ENCODE assay signal across 8 cellular contexts in genomic region chr14:94080606-94081385, GRCh38. TPM values are rescaled to one million over a fixed set of nuclear protein-coding genes. Genes with fewer than 3 reads are reported as not detected.
DNase-seq lines count a peak whose midpoint lies in the region; ATAC-seq, FAIRE-seq and TF ChIP-seq lines count a peak whose summit lies in the region.

DDX24 (minus strand) TSS chr14:94081202; CDS start chr14:94079742, 1,460 bp downstream.
IFI27L1 (plus strand) TSS chr14:94081310; CDS start chr14:94096938, 15,628 bp downstream.

- H2BK20ac ChIP-seq in H1 (ENCODE audit: low read length), result no peak within 1 kb of the TSS

- H4K20me1 ChIP-seq in H1 (replicated peaks in 1 of 2; ENCODE audit: control insufficient read depth in 1 of 2, insufficient read depth in 2 of 2, low read length in 2 of 2), result peaks cover 10 to 14% of the 10 kb centered on the region in 2 experiments

- peaks cover 5% of the 10 kb centered on the region for H3K23me2 ChIP-seq in H1 (ENCODE audit: low read depth, low read length)

- H3K27ac ChIP-seq in H1 (ENCODE audit: low read depth, low read length), result peak within 1 kb of the TSS; percentile 19; the same call in 1 of the 2 replicates
- peak within 1 kb of the TSS; percentile 64 for H3K27ac ChIP-seq in mesenchymal stem cell (ENCODE audit: low read length, poor library complexity, severe bottlenecking)

- WGBS in H1 (ENCODE audit: extremely low coverage in 1 of 2, insufficient coverage in 1 of 2, insufficient read length in 1 of 2, insufficient replicate concordance in 2 of 2, low coverage in 1 of 2, low lambda C conversion rate in 2 of 2, missing lambda C conversion rate in 1 of 2), 2 experiments, result 1% methylated on average over 79 of the region's 79 CpGs; no CpG with 5 or more reads in 1 of the 2 experiments
- WGBS in mesenchymal stem cell, result under 1% methylated on average over 79 of the region's 79 CpGs

- peaks cover 7 to 24% (median 13%) of the 10 kb centered on the region in 4 experiments for H3K36me3 ChIP-seq in H1 (ENCODE audit: control insufficient read depth in 2 of 4, insufficient read depth in 4 of 4, low read length in 3 of 4)
- peaks cover 8 to 32% of the 10 kb centered on the region in 2 experiments for H3K36me3 ChIP-seq in mesenchymal stem cell (ENCODE audit: control insufficient read depth in 1 of 2, insufficient read depth in 2 of 2, low read depth in 1 of 2, low read length in 2 of 2)

- H3K4me3 ChIP-seq in H1 (ENCODE audit: extremely low read depth in 1 of 4, insufficient read depth in 2 of 4, low read depth in 3 of 4, low read length in 4 of 4), result peak within 1 kb of the TSS; percentile 86 to 93 (median 89)
- peak within 1 kb of the TSS; percentile 90 to 96 for H3K4me3 ChIP-seq in mesenchymal stem cell (ENCODE audit: insufficient read depth in 1 of 2, low read depth in 1 of 2, low read length in 2 of 2)

- no peak within 1 kb of the TSS for H3K56ac ChIP-seq in H1 (replicated peaks; ENCODE audit: insufficient read length, low read depth, low read length)

- H3K4me1 ChIP-seq in H1 (replicated peaks in 1 of 4; ENCODE audit: control insufficient read depth in 3 of 4, insufficient read depth in 4 of 4, low read length in 3 of 4), result peaks cover 0 to 12% (median 0%) of the 10 kb centered on the region in 4 experiments; a peak in 1 of 7 replicates
- peaks cover 5% of the 10 kb centered on the region for H3K4me1 ChIP-seq in mesenchymal stem cell (ENCODE audit: control insufficient read depth, insufficient read depth, low read depth, low read length)

- no peak for TF ChIP-seq EP300 in H1 (IDR thresholded peaks at IDR 0.05; ENCODE audit: borderline replicate concordance in 1 of 2, low read depth in 2 of 2, low read length in 2 of 2)

- H3K23ac ChIP-seq in H1 (ENCODE audit: insufficient read length), result no peak within 1 kb of the TSS
- peak within 1 kb of the TSS in 1 of 2 experiments; percentile 98 for H3K23ac ChIP-seq in mesenchymal stem cell (ENCODE audit: low read length in 2 of 2)

- CTCF ChIA-PET in H1 (lab: Charles Lee; ENCODE audit: partially characterized antibody), result interaction anchor here (0.7 to 3.1 kb wide), 8 partner anchors 13 to 141 kb away, joined by 3 to 12 read pairs (median 4); partner anchors contain the start of gene OTUB2

- H3K27me3 ChIP-seq in H1 (replicated peaks in 1 of 4; ENCODE audit: control insufficient read depth in 3 of 4, extremely low read depth in 1 of 4, insufficient read depth in 3 of 4, low read length in 3 of 4) (no peaks in the 10 kb centered on the region), mesenchymal stem cell (ENCODE audit: control insufficient read depth in 1 of 2, insufficient read depth in 1 of 2, low read length in 2 of 2) (no peaks in the 10 kb centered on the region)

- H2AFZ ChIP-seq in H1 (ENCODE audit: low read length), result peak within 1 kb of the TSS; percentile 97
- peak within 1 kb of the TSS; percentile 80 for H2AFZ ChIP-seq in mesenchymal stem cell (ENCODE audit: low read depth, low read length)

- H3K4me2 ChIP-seq in H1 (ENCODE audit: insufficient read depth in 1 of 2, low read depth in 2 of 2, low read length in 2 of 2) (peak within 1 kb of the TSS; percentile 90 to 99), mesenchymal stem cell (ENCODE audit: low read length, poor library complexity, severe bottlenecking) (peak within 1 kb of the TSS; percentile 88)

- H3K9ac ChIP-seq in H1 (replicated peaks in 1 of 4; ENCODE audit: extremely low read depth in 1 of 4, low read depth in 3 of 4, low read length in 3 of 4) (peak within 1 kb of the TSS; percentile 73 to 92 (median 82)), mesenchymal stem cell (ENCODE audit: low read length) (peak within 1 kb of the TSS; percentile 99)

- H2BK5ac ChIP-seq in H1 (ENCODE audit: low read depth, low read length), result no peak within 1 kb of the TSS
- H2BK5ac ChIP-seq in mesenchymal stem cell (ENCODE audit: low read depth, low read length, poor library complexity, severe bottlenecking), result peak within 1 kb of the TSS; percentile 21

- H3K14ac ChIP-seq in H1 (ENCODE audit: insufficient read length), result no peak within 1 kb of the TSS
- H3K14ac ChIP-seq in mesenchymal stem cell (ENCODE audit: low read length in 2 of 2), result peak within 1 kb of the TSS in 1 of 2 experiments; percentile 78

- no peak within 1 kb of the TSS for H4K91ac ChIP-seq in H1 (replicated peaks; ENCODE audit: insufficient read length, low read length)
- no peak within 1 kb of the TSS for H4K91ac ChIP-seq in mesenchymal stem cell (ENCODE audit: low read length)

- H2BK15ac ChIP-seq in H1 (ENCODE audit: low read length) (no peak within 1 kb of the TSS), mesenchymal stem cell (ENCODE audit: low read depth, poor library complexity, severe bottlenecking) (no peak within 1 kb of the TSS)

- H3K9me3 ChIP-seq in H1 (ENCODE audit: insufficient read depth in 2 of 2, low read depth in 1 of 2, low read length in 1 of 2), result no peaks in the 10 kb centered on the region
- H3K9me3 ChIP-seq in mesenchymal stem cell (ENCODE audit: control insufficient read depth, low read length), result peaks cover 5% of the 10 kb centered on the region

- POLR2A ChIA-PET in H1 (lab: Charles Lee; ENCODE audit: partially characterized antibody), result interaction anchor here (0.9 to 1.5 kb wide), 4 partner anchors 9 to 84 kb away, joined by 3 to 5 read pairs (median 4); no protein-coding TSS in a partner anchor

- H3K79me1 ChIP-seq in H1 (ENCODE audit: low read depth, low read length), result peaks cover 7% of the 10 kb centered on the region; the same call in 1 of the 2 replicates
- H3K79me1 ChIP-seq in mesenchymal stem cell (replicated peaks; ENCODE audit: low read length, poor library complexity, severe bottlenecking), result peaks cover 14% of the 10 kb centered on the region

- no peak within 1 kb of the TSS for H4K5ac ChIP-seq in H1 (ENCODE audit: insufficient read length, low read depth, low read length)

- H4K8ac ChIP-seq in H1 (ENCODE audit: extremely low read depth, insufficient read depth, low read length) (peak within 1 kb of the TSS; percentile 64; the same call in 1 of the 2 replicates), mesenchymal stem cell (ENCODE audit: low read length) (no peak within 1 kb of the TSS)

- TF ChIP-seq RAD21 in H1 (IDR thresholded peaks at IDR 0.05 in 1 of 2, conservative IDR thresholded peaks at IDR 0.05 in 1 of 2; ENCODE audit: low read depth in 2 of 2, low read length in 2 of 2), result no peak

- no peak within 1 kb of the TSS for H2BK12ac ChIP-seq in H1 (ENCODE audit: low read depth, low read length)
- H2BK12ac ChIP-seq in mesenchymal stem cell (ENCODE audit: low read length in 2 of 2), result no peak within 1 kb of the TSS

- H3K18ac ChIP-seq in H1 (ENCODE audit: extremely low read depth, low read length) (peak within 1 kb of the TSS; percentile 42; the same call in 1 of the 2 replicates), mesenchymal stem cell (ENCODE audit: low read depth in 1 of 2, low read length in 2 of 2) (peak within 1 kb of the TSS; percentile 8 to 95)

- FAIRE-seq in H1 (lab: Jason Lieb, UNC), result peak; percentile 36

- TF ChIP-seq CTCF in H1 (IDR thresholded peaks at IDR 0.05; ENCODE audit: control extremely low read depth in 1 of 3, insufficient read depth in 1 of 3, low read depth in 1 of 3, low read length in 3 of 3), result no peak

- peak in 1 of 2 experiments; percentile 76; a peak in 2 of 3 replicates for TF ChIP-seq POLR2A in H1 (IDR thresholded peaks at IDR 0.05; ENCODE audit: control extremely low read depth in 1 of 2, low read depth in 2 of 2, low read length in 2 of 2)

- H2AK5ac ChIP-seq in H1 (ENCODE audit: low read depth, low read length) (no peak within 1 kb of the TSS), mesenchymal stem cell (ENCODE audit: low read length, severe bottlenecking) (peak within 1 kb of the TSS; percentile 18)

- ATAC-seq in GM21360 (IDR thresholded peaks at IDR 0.05; ENCODE audit: unreplicated experiment), result peak; percentile 96

- H2BK120ac ChIP-seq in H1 (replicated peaks; ENCODE audit: low read depth, low read length) (no peak within 1 kb of the TSS), mesenchymal stem cell (ENCODE audit: low read depth, low read length) (peak within 1 kb of the TSS; percentile 39)

- DNase-seq in COLO668 (lab: John Stamatoyannopoulos, UW; ENCODE audit: unreplicated experiment) (peak; percentile 97), HT1080 (ENCODE audit: low read depth) (peak; percentile 92), NOMO-1 treated with DMSO at 0.1 percent for 48 hours (lab: John Stamatoyannopoulos, UW; ENCODE audit: unreplicated experiment) (peak; percentile 93), H1 (ENCODE audit: low read depth in 1 of 2, low spot score in 2 of 2) (peak; percentile 84 to 96), mesenchymal stem cell (peak; percentile 93)
- peak; percentile 74 to 87 (median 87) for DNase-seq in activated CD8-positive, alpha-beta memory T cell treated with anti-CD3 and anti-CD28 coated beads for 48 hours (ENCODE audit: low read depth in 2 of 3, low spot score in 2 of 3)
- peak; percentile 94 for DNase-seq in stimulated activated CD8-positive, alpha-beta memory T cell treated with anti-CD3 and anti-CD28 coated beads, Interleukin-12 subunit alpha, Interleukin-12 subunit beta, amount 100 ng/mL, for 4 hours (ENCODE audit: low read depth)

- H3K4ac ChIP-seq in H1 (replicated peaks; ENCODE audit: insufficient read length, low read depth, low read length) (no peak within 1 kb of the TSS), mesenchymal stem cell (ENCODE audit: low read depth in 1 of 2, low read length in 2 of 2) (peak within 1 kb of the TSS in 1 of 2 experiments; percentile 81)

- H3K79me2 ChIP-seq in H1 (ENCODE audit: control insufficient read depth in 1 of 2, insufficient read depth in 2 of 2, low read length in 2 of 2), result peaks cover 29 to 52% of the 10 kb centered on the region in 2 experiments

RNA-seq across cellular contexts. Expression of gene DDX24, which starts in this region (rescaled TPM):
- total RNA-seq in HT1080 (2014; rRNA removed; shearing (Covaris generic)), result 180 and 197 TPM in 2 replicates
- 127 and 133 TPM in 2 replicates for polyA plus RNA-seq in HT1080 (2015; cell fraction: cytosol; rRNA removed)
- 263 and 283 TPM in 2 replicates for polyA plus RNA-seq in HT1080 (2015; cell fraction: nucleus; rRNA removed)
- total RNA-seq in H1 (2021; fragmentation: NEBNext Ultra II Directional; extraction: Animal tissue kit (Norgen Biotek cat#: 25700)), result 186 and 201 TPM in 2 replicates
- polyA plus RNA-seq in H1 (2011; rRNA removed), result 73.8 and 89.0 TPM in 2 replicates
- polyA plus RNA-seq in H1 (2011; cell fraction: cytosol; rRNA removed), result 112 TPM
- 96.5 TPM for polyA plus RNA-seq in H1 (2011; cell fraction: nucleus; rRNA removed)
- 129 to 189 TPM (median 137 TPM) in 4 replicates for polyA plus RNA-seq in H1 (2012, experiment 1 of 2)
- polyA plus RNA-seq in H1 (2012, experiment 2 of 2), result 68.9 TPM
- polyA plus RNA-seq in H1 (2013, experiment 1 of 2), result 194 TPM
- polyA plus RNA-seq in H1 (2013, experiment 2 of 2), result 175 TPM
- polyA minus RNA-seq in H1 (2011; rRNA and poly(A)+ RNA removed), result 106 and 119 TPM in 2 replicates
- 42.5 TPM for polyA minus RNA-seq in H1 (2011; cell fraction: cytosol; rRNA and poly(A)+ RNA removed)
- 60.4 TPM for polyA minus RNA-seq in H1 (2011; cell fraction: nucleus; rRNA and poly(A)+ RNA removed)
- 132 TPM for polyA plus RNA-seq in mesenchymal stem cell (2013, experiment 1 of 2)
- polyA plus RNA-seq in mesenchymal stem cell (2013, experiment 2 of 2), result 129 TPM

RNA-seq across cellular contexts. Expression of gene IFI27L1, which starts in this region (rescaled TPM):
- total RNA-seq in HT1080 (2014; rRNA removed; shearing (Covaris generic)), result 15.4 and 21.2 TPM in 2 replicates
- 13.6 and 18.0 TPM in 2 replicates for polyA plus RNA-seq in HT1080 (2015; cell fraction: cytosol; rRNA removed)
- polyA plus RNA-seq in HT1080 (2015; cell fraction: nucleus; rRNA removed), result 7.6 and 12.0 TPM in 2 replicates
- 19.9 and 21.2 TPM in 2 replicates for total RNA-seq in H1 (2021; fragmentation: NEBNext Ultra II Directional; extraction: Animal tissue kit (Norgen Biotek cat#: 25700))
- 30.5 and 36.8 TPM in 2 replicates for polyA plus RNA-seq in H1 (2011; rRNA removed)
- 33.8 TPM for polyA plus RNA-seq in H1 (2011; cell fraction: cytosol; rRNA removed)
- 22.6 TPM for polyA plus RNA-seq in H1 (2011; cell fraction: nucleus; rRNA removed)
- 20.5 to 28.6 TPM (median 24.5 TPM) in 4 replicates for polyA plus RNA-seq in H1 (2012, experiment 1 of 2)
- polyA plus RNA-seq in H1 (2012, experiment 2 of 2), result 30.3 TPM
- 23.2 TPM for polyA plus RNA-seq in H1 (2013, experiment 1 of 2)
- 26.4 TPM for polyA plus RNA-seq in H1 (2013, experiment 2 of 2)
- polyA minus RNA-seq in H1 (2011; rRNA and poly(A)+ RNA removed), result 5.0 and 5.4 TPM in 2 replicates
- polyA minus RNA-seq in H1 (2011; cell fraction: cytosol; rRNA and poly(A)+ RNA removed), result 4.8 TPM
- 12.0 TPM for polyA minus RNA-seq in H1 (2011; cell fraction: nucleus; rRNA and poly(A)+ RNA removed)
- polyA plus RNA-seq in mesenchymal stem cell (2013, experiment 1 of 2), result 20.5 TPM
- 20.5 TPM for polyA plus RNA-seq in mesenchymal stem cell (2013, experiment 2 of 2)

Comparison
In these comparisons a context has a peak if more than half of its experiments do, and no peak if none do; other contexts are left out.
1. Peak in every context shown above with its lines: DNase-seq, ATAC-seq, H3K4me3 ChIP-seq and H3K27ac ChIP-seq.